1 cellular context compared by ENCODE assay signal in the genomic region with DNA sequence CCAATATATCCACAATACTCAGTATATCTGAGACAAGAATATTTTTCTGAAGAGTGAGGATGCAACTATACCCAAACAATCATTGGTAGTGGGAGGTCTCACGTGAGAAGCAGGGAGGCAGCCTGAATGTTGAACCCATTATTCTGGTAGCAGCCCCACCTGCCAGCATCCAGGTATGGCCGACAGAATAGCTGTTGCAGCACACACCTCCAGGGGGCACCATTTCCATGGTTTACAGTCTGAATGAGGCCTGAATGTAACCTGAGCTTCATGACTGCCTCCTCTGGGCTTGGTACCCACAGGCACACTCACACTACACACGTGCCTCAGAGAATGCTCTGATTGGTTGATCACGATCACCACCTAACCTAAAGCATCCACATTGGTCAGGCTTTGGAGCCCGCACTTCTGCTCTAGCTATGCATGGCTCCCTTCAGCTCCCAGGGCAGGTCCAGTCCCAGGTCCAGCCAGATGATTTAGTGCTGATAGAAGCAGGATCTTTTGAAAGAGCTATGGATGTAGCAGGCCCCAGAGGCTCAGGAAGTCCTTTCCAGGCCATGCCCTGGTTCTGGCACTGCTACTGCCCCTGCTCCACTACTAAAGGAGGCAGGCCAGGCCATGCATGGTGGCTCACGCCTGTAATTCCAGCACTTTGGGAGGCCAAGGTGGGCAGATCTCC.
A peak's percentile ranks its signal among the peaks of the same experiment; 100 is the strongest.
TF ChIP-seq lines count a peak whose summit lies in the region.

No MANE protein-coding gene starts in this region.

TF ChIP-seq in K562, 482 proteins besides CTCF, POLR2A, EP300 and RAD21 (continued from another document and continues in another):
- no peak for TF ChIP-seq HSF4 (CRISPR knock-in tag; IDR thresholded peaks at IDR 0.05; ENCODE audit: borderline replicate concordance)
- TF ChIP-seq E2F6 (IDR thresholded peaks at IDR 0.05; ENCODE audit: borderline replicate concordance in 1 of 2, extremely low read depth in 1 of 2, insufficient read depth in 1 of 2, insufficient read length in 1 of 2, low read depth in 1 of 2, low read length in 1 of 2, poor library complexity in 1 of 2, severe bottlenecking in 1 of 2), result peak; percentile 40 to 56
- no peak for TF ChIP-seq ZNF449 (CRISPR knock-in tag; IDR thresholded peaks at IDR 0.05)
- no peak for TF ChIP-seq OTX1 (CRISPR knock-in tag; IDR thresholded peaks at IDR 0.05)
- TF ChIP-seq RBBP5 (IDR thresholded peaks at IDR 0.05; ENCODE audit: borderline replicate concordance, insufficient read depth, low read length, poor library complexity, severe bottlenecking), result no peak
- TF ChIP-seq FOXJ3 (CRISPR knock-in tag; IDR thresholded peaks at IDR 0.05), result no peak
- no peak for TF ChIP-seq CREBBP (IDR thresholded peaks at IDR 0.05; ENCODE audit: low read depth, low read length)
- no peak for TF ChIP-seq C11orf30 (IDR thresholded peaks at IDR 0.05; ENCODE audit: low read depth)
- TF ChIP-seq ARID4B (CRISPR knock-in tag; IDR thresholded peaks at IDR 0.05), result no peak
- TF ChIP-seq BCLAF1 (IDR thresholded peaks at IDR 0.05; ENCODE audit: borderline replicate concordance in 1 of 2, control insufficient read depth in 1 of 2, low read depth in 2 of 2, low read length in 1 of 2), result no peak
- TF ChIP-seq, protein P1, sequence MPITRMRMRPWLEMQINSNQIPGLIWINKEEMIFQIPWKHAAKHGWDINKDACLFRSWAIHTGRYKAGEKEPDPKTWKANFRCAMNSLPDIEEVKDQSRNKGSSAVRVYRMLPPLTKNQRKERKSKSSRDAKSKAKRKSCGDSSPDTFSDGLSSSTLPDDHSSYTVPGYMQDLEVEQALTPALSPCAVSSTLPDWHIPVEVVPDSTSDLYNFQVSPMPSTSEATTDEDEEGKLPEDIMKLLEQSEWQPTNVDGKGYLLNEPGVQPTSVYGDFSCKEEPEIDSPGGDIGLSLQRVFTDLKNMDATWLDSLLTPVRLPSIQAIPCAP (CRISPR knock-in tag; IDR thresholded peaks at IDR 0.05; ENCODE audit: borderline replicate concordance), result no peak
- TF ChIP-seq, protein P2, sequence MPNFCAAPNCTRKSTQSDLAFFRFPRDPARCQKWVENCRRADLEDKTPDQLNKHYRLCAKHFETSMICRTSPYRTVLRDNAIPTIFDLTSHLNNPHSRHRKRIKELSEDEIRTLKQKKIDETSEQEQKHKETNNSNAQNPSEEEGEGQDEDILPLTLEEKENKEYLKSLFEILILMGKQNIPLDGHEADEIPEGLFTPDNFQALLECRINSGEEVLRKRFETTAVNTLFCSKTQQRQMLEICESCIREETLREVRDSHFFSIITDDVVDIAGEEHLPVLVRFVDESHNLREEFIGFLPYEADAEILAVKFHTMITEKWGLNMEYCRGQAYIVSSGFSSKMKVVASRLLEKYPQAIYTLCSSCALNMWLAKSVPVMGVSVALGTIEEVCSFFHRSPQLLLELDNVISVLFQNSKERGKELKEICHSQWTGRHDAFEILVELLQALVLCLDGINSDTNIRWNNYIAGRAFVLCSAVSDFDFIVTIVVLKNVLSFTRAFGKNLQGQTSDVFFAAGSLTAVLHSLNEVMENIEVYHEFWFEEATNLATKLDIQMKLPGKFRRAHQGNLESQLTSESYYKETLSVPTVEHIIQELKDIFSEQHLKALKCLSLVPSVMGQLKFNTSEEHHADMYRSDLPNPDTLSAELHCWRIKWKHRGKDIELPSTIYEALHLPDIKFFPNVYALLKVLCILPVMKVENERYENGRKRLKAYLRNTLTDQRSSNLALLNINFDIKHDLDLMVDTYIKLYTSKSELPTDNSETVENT (CRISPR knock-in tag; IDR thresholded peaks at IDR 0.05), result no peak
- no peak for TF ChIP-seq CBFA2T3 (IDR thresholded peaks at IDR 0.05)
- TF ChIP-seq RERE (CRISPR knock-in tag; IDR thresholded peaks at IDR 0.05; ENCODE audit: borderline replicate concordance), result no peak
- TF ChIP-seq SUPT5H (IDR thresholded peaks at IDR 0.05), result no peak
- no peak for TF ChIP-seq MXD1 (CRISPR knock-in tag; IDR thresholded peaks at IDR 0.05; ENCODE audit: borderline replicate concordance, poor library complexity, severe bottlenecking)
- no peak for TF ChIP-seq BRCA1 (IDR thresholded peaks at IDR 0.05)
- TF ChIP-seq BRCA1 (CRISPR knock-in tag; IDR thresholded peaks at IDR 0.05), result no peak
- no peak for TF ChIP-seq IRF2 (CRISPR knock-in tag; IDR thresholded peaks at IDR 0.05)
- TF ChIP-seq EZH2 (IDR thresholded peaks at IDR 0.05; ENCODE audit: borderline replicate concordance, low read depth, low read length), result no peak
- no peak for TF ChIP-seq TCF7L2 (IDR thresholded peaks at IDR 0.05; ENCODE audit: low read depth, low read length)
- no peak for TF ChIP-seq KLF1 (tag; IDR thresholded peaks at IDR 0.05)
- TF ChIP-seq ZKSCAN1 (IDR thresholded peaks at IDR 0.05; ENCODE audit: low read depth, low read length), result no peak
- peak; percentile 90 for TF ChIP-seq L3MBTL2 (IDR thresholded peaks at IDR 0.05)
- TF ChIP-seq ZBTB9 (CRISPR knock-in tag; IDR thresholded peaks at IDR 0.05), result no peak
- TF ChIP-seq ZNF311 (CRISPR knock-in tag; IDR thresholded peaks at IDR 0.05), result no peak
- TF ChIP-seq WHSC1 (IDR thresholded peaks at IDR 0.05; ENCODE audit: low read length), result no peak
- no peak for TF ChIP-seq TBP (optimal IDR thresholded peaks at IDR 0.05; ENCODE audit: low read depth, low read length)
- no peak for TF ChIP-seq ZNF232 (CRISPR knock-in tag; IDR thresholded peaks at IDR 0.05)
- TF ChIP-seq ARID2 (IDR thresholded peaks at IDR 0.05), result peak; percentile 67; the same call in 1 of the 2 replicates
- TF ChIP-seq FOXP1 (CRISPR knock-in tag; IDR thresholded peaks at IDR 0.05), result no peak
- TF ChIP-seq NFXL1 (CRISPR knock-in tag; IDR thresholded peaks at IDR 0.05), result no peak
- no peak for TF ChIP-seq FOXM1 (IDR thresholded peaks at IDR 0.05; ENCODE audit: low read depth)
- no peak for TF ChIP-seq FOXM1 (CRISPR knock-in tag; IDR thresholded peaks at IDR 0.05; ENCODE audit: low read depth)
- peak; percentile 61 for TF ChIP-seq ASH1L (IDR thresholded peaks at IDR 0.05; ENCODE audit: borderline replicate concordance, low read depth, partially characterized antibody)
- TF ChIP-seq ZKSCAN8 (CRISPR knock-in tag; IDR thresholded peaks at IDR 0.05), result no peak
